ENCODE assay signal across 1 cellular context in genomic region chr10:14665304-14665703, GRCh38.
TF ChIP-seq lines count a peak whose summit lies in the region.

No MANE protein-coding gene starts in this region.

TF ChIP-seq in SK-N-SH, 30 proteins besides CTCF, POLR2A, EP300 and RAD21 (continued from another document):
- no peak for TF ChIP-seq POLR2AphosphoS5 (IDR thresholded peaks at IDR 0.05; ENCODE audit: low read depth, low read length)
